ENCODE assay signal across 2 cellular contexts in the genomic region with DNA sequence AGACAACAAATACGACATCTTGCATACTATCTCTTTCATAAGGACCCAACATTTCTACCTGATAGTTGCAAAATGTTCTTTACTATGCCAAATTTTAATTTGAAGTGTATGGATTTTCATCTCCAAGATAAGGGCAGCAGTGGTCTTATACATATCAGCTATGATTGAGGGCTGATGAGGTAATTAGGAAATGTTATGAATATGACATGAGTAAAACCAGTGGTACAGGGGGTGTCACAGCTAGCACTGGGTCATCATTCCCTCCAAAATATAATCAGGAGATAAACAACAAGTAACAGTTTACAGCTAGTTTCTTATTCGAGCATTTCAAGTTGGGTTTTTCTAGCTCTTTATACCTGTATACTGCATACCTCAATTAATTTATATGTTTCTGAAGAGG.
TF ChIP-seq lines count a peak whose summit lies in the region.

No MANE protein-coding gene starts in this region.

TF ChIP-seq in GM12891, 5 proteins besides CTCF, POLR2A, EP300 and RAD21 (continued from another document):
- TF ChIP-seq POLR2AphosphoS5 (IDR thresholded peaks at IDR 0.05; ENCODE audit: low read depth, low read length) (no peak), SPI1 (IDR thresholded peaks at IDR 0.05; ENCODE audit: low read depth, low read length) (no peak)

TF ChIP-seq in K562, 482 proteins besides CTCF, POLR2A, EP300 and RAD21:
- TF ChIP-seq, protein P1, sequence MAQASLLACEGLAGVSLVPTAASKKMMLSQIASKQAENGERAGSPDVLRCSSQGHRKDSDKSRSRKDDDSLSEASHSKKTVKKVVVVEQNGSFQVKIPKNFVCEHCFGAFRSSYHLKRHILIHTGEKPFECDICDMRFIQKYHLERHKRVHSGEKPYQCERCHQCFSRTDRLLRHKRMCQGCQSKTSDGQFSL (CRISPR knock-in tag; IDR thresholded peaks at IDR 0.05), result no peak
- TF ChIP-seq, protein P1 (tag; IDR thresholded peaks at IDR 0.05), result no peak
- TF ChIP-seq SMAD2 (IDR thresholded peaks at IDR 0.05; ENCODE audit: low read depth, low read length), result no peak
- no peak for TF ChIP-seq ZSCAN32 (CRISPR knock-in tag; IDR thresholded peaks at IDR 0.05)
- no peak for TF ChIP-seq FOS (IDR thresholded peaks at IDR 0.05; ENCODE audit: extremely low read depth, insufficient read length)
- TF ChIP-seq ELF2 (CRISPR knock-in tag; IDR thresholded peaks at IDR 0.05), result no peak
- TF ChIP-seq RBM17 (IDR thresholded peaks at IDR 0.05; ENCODE audit: borderline replicate concordance, low read depth, low read length), result no peak
- TF ChIP-seq ZNF174 (CRISPR knock-in tag; IDR thresholded peaks at IDR 0.05), result no peak
- TF ChIP-seq, protein P2, sequence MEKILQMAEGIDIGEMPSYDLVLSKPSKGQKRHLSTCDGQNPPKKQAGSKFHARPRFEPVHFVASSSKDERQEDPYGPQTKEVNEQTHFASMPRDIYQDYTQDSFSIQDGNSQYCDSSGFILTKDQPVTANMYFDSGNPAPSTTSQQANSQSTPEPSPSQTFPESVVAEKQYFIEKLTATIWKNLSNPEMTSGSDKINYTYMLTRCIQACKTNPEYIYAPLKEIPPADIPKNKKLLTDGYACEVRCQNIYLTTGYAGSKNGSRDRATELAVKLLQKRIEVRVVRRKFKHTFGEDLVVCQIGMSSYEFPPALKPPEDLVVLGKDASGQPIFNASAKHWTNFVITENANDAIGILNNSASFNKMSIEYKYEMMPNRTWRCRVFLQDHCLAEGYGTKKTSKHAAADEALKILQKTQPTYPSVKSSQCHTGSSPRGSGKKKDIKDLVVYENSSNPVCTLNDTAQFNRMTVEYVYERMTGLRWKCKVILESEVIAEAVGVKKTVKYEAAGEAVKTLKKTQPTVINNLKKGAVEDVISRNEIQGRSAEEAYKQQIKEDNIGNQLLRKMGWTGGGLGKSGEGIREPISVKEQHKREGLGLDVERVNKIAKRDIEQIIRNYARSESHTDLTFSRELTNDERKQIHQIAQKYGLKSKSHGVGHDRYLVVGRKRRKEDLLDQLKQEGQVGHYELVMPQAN (IDR thresholded peaks at IDR 0.05; ENCODE audit: borderline replicate concordance), result no peak
- no peak for TF ChIP-seq ZKSCAN8 (CRISPR knock-in tag; IDR thresholded peaks at IDR 0.05)
- no peak for TF ChIP-seq ZNF717 (CRISPR knock-in tag; IDR thresholded peaks at IDR 0.05)
- TF ChIP-seq ZNF212 (CRISPR knock-in tag; IDR thresholded peaks at IDR 0.05), result no peak
- TF ChIP-seq ZC3H11A (IDR thresholded peaks at IDR 0.05; ENCODE audit: low read depth, low read length), result no peak
- TF ChIP-seq ZFPM2 (CRISPR knock-in tag; IDR thresholded peaks at IDR 0.05), result no peak
- TF ChIP-seq POLR3A (IDR thresholded peaks at IDR 0.05; ENCODE audit: borderline replicate concordance, extremely low read depth, insufficient read depth, insufficient read length), result no peak
- no peak for TF ChIP-seq PCBP2 (IDR thresholded peaks at IDR 0.05; ENCODE audit: low read depth, low read length, poor library complexity, severe bottlenecking)
- no peak for TF ChIP-seq PML (IDR thresholded peaks at IDR 0.05; ENCODE audit: low read length)
- TF ChIP-seq, protein P3, sequence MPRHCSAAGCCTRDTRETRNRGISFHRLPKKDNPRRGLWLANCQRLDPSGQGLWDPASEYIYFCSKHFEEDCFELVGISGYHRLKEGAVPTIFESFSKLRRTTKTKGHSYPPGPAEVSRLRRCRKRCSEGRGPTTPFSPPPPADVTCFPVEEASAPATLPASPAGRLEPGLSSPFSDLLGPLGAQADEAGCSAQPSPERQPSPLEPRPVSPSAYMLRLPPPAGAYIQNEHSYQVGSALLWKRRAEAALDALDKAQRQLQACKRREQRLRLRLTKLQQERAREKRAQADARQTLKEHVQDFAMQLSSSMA (CRISPR knock-in tag; IDR thresholded peaks at IDR 0.05), result no peak
- TF ChIP-seq ATF7 (IDR thresholded peaks at IDR 0.05), result no peak
- TF ChIP-seq ETV1 (tag; conservative IDR thresholded peaks at IDR 0.05; ENCODE audit: low read depth), result no peak
- TF ChIP-seq, protein P4, sequence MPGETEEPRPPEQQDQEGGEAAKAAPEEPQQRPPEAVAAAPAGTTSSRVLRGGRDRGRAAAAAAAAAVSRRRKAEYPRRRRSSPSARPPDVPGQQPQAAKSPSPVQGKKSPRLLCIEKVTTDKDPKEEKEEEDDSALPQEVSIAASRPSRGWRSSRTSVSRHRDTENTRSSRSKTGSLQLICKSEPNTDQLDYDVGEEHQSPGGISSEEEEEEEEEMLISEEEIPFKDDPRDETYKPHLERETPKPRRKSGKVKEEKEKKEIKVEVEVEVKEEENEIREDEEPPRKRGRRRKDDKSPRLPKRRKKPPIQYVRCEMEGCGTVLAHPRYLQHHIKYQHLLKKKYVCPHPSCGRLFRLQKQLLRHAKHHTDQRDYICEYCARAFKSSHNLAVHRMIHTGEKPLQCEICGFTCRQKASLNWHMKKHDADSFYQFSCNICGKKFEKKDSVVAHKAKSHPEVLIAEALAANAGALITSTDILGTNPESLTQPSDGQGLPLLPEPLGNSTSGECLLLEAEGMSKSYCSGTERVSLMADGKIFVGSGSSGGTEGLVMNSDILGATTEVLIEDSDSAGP (CRISPR knock-in tag; IDR thresholded peaks at IDR 0.05), result no peak
